Comparison of ENCODE assay signal across 1 cellular context in the genomic region with DNA sequence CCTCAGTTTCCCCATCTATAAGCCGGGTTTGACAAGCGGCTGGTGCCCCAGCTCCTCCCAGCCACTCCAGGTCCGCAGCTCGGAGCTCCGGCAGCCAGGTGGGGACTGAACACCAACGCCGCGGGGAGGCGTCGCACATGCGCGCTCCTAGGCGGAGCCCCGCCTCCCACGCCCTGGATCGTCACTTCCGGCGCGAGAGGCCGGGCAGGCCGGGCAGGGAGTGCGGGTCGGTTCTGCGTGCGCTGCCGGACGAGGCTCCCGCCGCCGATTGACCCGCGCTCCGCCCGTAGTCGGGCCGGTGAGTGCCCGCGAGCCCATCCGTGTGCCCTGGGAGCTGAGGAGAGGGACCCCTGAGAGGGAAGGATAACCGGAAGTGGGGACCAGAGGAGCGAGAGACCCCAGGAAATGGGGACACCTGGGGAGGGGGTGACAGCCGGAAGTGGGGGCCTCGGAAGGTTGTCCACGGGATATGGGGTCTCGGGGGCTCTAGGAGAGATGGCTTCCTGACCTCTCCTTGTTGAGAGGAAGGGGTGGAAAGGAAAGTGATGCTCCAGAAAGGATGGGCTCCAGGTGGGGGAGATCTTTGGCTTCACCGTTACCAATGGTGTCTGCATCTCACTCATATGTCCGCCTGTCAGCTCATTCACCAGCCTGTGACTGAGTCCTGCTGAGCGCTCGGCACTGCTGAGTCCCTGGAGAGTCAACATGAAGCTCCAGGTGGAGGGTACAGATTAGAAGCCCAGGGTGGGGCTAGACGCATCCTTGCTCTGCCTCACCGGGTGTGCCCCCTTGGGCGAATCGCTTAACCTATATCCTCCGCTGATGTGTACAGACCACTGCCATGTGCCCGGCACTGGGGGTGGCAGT.
TF ChIP-seq lines count a peak whose summit lies in the region.

TTPAL (plus strand) TSS at position 181 of the 867 bp plus-strand sequence. CDS start 4,126 bp downstream, outside the sequence.

TF ChIP-seq in K562, 482 proteins besides CTCF, POLR2A, EP300 and RAD21 (continued from another document and continues in another):
- TF ChIP-seq MBD2 (IDR thresholded peaks at IDR 0.05; ENCODE audit: borderline replicate concordance, low read depth) (peak; percentile 57; the same call in 1 of the 2 replicates), ZNF780A (CRISPR knock-in tag; IDR thresholded peaks at IDR 0.05) (0 out of 2 replicates have a peak, but pooled peaks have one; percentile 41), EGR1 (conservative IDR thresholded peaks at IDR 0.05) (peak; percentile 91), ZNF592 (IDR thresholded peaks at IDR 0.05) (peak; percentile 66), TBP (optimal IDR thresholded peaks at IDR 0.05; ENCODE audit: low read depth, low read length) (peak; percentile 61), ZBTB7A (IDR thresholded peaks at IDR 0.05; ENCODE audit: borderline replicate concordance, control insufficient read depth, low read depth, low read length) (peak; percentile 70; the same call in 1 of the 2 replicates), THRB (CRISPR knock-in tag; conservative IDR thresholded peaks at IDR 0.05) (peak; percentile 78), ATF1 (CRISPR knock-in tag; IDR thresholded peaks at IDR 0.05) (peak; percentile 47; the same call in 1 of the 2 replicates), ATF1 (tag; IDR thresholded peaks at IDR 0.05) (peak; percentile 94), CCNT2 (IDR thresholded peaks at IDR 0.05; ENCODE audit: borderline replicate concordance, extremely low read depth, insufficient read length, low read depth, low read length) (peak; percentile 90), CBX2 (IDR thresholded peaks at IDR 0.05; ENCODE audit: insufficient read depth, low read length, poor library complexity, severe bottlenecking) (no peak), TAF9B (IDR thresholded peaks at IDR 0.05; ENCODE audit: partially characterized antibody) (peak; percentile 52), CREM (IDR thresholded peaks at IDR 0.05; ENCODE audit: low read depth) (peak; percentile 96), NR2F6 (CRISPR knock-in tag; IDR thresholded peaks at IDR 0.05) (no peak), ZNF41 (CRISPR knock-in tag; conservative IDR thresholded peaks at IDR 0.05) (0 out of 2 replicates have a peak, but pooled peaks have one; percentile 38), FOXA3 (CRISPR knock-in tag; conservative IDR thresholded peaks at IDR 0.05 in 1 of 2, IDR thresholded peaks at IDR 0.05 in 1 of 2) (peak in 1 of 2 experiments; percentile 97; a peak in 2 of 4 replicates), CTBP1 (IDR thresholded peaks at IDR 0.05; ENCODE audit: borderline replicate concordance) (peak; percentile 58; the same call in 1 of the 2 replicates), ZNF408 (CRISPR knock-in tag; IDR thresholded peaks at IDR 0.05; ENCODE audit: low read depth) (no peak), ETV5 (CRISPR knock-in tag; IDR thresholded peaks at IDR 0.05; ENCODE audit: low read depth) (peak; percentile 84), HCFC1 (IDR thresholded peaks at IDR 0.05; ENCODE audit: low read depth, low read length) (peak; percentile 24; the same call in 1 of the 2 replicates), NONO (IDR thresholded peaks at IDR 0.05; ENCODE audit: low read depth in 2 of 2, low read length in 1 of 2) (peak in 1 of 2 experiments; percentile 90; a peak in 2 of 4 replicates), DPF2 (IDR thresholded peaks at IDR 0.05) (peak; percentile 67), ZKSCAN8 (CRISPR knock-in tag; IDR thresholded peaks at IDR 0.05) (no peak), ZFX (CRISPR knock-in tag; IDR thresholded peaks at IDR 0.05) (peak; percentile 89), TBL1XR1 (IDR thresholded peaks at IDR 0.05; ENCODE audit: low read length in 2 of 2) (peak in 1 of 2 experiments; percentile 33; a peak in 1 of 4 replicates)
- TF ChIP-seq, protein P1, sequence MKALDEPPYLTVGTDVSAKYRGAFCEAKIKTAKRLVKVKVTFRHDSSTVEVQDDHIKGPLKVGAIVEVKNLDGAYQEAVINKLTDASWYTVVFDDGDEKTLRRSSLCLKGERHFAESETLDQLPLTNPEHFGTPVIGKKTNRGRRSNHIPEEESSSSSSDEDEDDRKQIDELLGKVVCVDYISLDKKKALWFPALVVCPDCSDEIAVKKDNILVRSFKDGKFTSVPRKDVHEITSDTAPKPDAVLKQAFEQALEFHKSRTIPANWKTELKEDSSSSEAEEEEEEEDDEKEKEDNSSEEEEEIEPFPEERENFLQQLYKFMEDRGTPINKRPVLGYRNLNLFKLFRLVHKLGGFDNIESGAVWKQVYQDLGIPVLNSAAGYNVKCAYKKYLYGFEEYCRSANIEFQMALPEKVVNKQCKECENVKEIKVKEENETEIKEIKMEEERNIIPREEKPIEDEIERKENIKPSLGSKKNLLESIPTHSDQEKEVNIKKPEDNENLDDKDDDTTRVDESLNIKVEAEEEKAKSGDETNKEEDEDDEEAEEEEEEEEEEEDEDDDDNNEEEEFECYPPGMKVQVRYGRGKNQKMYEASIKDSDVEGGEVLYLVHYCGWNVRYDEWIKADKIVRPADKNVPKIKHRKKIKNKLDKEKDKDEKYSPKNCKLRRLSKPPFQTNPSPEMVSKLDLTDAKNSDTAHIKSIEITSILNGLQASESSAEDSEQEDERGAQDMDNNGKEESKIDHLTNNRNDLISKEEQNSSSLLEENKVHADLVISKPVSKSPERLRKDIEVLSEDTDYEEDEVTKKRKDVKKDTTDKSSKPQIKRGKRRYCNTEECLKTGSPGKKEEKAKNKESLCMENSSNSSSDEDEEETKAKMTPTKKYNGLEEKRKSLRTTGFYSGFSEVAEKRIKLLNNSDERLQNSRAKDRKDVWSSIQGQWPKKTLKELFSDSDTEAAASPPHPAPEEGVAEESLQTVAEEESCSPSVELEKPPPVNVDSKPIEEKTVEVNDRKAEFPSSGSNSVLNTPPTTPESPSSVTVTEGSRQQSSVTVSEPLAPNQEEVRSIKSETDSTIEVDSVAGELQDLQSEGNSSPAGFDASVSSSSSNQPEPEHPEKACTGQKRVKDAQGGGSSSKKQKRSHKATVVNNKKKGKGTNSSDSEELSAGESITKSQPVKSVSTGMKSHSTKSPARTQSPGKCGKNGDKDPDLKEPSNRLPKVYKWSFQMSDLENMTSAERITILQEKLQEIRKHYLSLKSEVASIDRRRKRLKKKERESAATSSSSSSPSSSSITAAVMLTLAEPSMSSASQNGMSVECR (CRISPR knock-in tag; IDR thresholded peaks at IDR 0.05), result peak; percentile 62
- TF ChIP-seq, protein P2, sequence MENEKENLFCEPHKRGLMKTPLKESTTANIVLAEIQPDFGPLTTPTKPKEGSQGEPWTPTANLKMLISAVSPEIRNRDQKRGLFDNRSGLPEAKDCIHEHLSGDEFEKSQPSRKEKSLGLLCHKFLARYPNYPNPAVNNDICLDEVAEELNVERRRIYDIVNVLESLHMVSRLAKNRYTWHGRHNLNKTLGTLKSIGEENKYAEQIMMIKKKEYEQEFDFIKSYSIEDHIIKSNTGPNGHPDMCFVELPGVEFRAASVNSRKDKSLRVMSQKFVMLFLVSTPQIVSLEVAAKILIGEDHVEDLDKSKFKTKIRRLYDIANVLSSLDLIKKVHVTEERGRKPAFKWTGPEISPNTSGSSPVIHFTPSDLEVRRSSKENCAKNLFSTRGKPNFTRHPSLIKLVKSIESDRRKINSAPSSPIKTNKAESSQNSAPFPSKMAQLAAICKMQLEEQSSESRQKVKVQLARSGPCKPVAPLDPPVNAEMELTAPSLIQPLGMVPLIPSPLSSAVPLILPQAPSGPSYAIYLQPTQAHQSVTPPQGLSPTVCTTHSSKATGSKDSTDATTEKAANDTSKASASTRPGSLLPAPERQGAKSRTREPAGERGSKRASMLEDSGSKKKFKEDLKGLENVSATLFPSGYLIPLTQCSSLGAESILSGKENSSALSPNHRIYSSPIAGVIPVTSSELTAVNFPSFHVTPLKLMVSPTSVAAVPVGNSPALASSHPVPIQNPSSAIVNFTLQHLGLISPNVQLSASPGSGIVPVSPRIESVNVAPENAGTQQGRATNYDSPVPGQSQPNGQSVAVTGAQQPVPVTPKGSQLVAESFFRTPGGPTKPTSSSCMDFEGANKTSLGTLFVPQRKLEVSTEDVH (IDR thresholded peaks at IDR 0.05; ENCODE audit: low read depth, partially characterized antibody), result peak; percentile 50
- TF ChIP-seq, protein P3, sequence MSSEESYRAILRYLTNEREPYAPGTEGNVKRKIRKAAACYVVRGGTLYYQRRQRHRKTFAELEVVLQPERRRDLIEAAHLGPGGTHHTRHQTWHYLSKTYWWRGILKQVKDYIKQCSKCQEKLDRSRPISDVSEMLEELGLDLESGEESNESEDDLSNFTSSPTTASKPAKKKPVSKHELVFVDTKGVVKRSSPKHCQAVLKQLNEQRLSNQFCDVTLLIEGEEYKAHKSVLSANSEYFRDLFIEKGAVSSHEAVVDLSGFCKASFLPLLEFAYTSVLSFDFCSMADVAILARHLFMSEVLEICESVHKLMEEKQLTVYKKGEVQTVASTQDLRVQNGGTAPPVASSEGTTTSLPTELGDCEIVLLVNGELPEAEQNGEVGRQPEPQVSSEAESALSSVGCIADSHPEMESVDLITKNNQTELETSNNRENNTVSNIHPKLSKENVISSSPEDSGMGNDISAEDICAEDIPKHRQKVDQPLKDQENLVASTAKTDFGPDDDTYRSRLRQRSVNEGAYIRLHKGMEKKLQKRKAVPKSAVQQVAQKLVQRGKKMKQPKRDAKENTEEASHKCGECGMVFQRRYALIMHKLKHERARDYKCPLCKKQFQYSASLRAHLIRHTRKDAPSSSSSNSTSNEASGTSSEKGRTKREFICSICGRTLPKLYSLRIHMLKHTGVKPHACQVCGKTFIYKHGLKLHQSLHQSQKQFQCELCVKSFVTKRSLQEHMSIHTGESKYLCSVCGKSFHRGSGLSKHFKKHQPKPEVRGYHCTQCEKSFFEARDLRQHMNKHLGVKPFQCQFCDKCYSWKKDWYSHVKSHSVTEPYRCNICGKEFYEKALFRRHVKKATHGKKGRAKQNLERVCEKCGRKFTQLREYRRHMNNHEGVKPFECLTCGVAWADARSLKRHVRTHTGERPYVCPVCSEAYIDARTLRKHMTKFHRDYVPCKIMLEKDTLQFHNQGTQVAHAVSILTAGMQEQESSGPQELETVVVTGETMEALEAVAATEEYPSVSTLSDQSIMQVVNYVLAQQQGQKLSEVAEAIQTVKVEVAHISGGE (CRISPR knock-in tag; IDR thresholded peaks at IDR 0.05), result peak; percentile 74 to 89 (median 77); a peak in 5 of 6 replicates
- TF ChIP-seq, protein P4, sequence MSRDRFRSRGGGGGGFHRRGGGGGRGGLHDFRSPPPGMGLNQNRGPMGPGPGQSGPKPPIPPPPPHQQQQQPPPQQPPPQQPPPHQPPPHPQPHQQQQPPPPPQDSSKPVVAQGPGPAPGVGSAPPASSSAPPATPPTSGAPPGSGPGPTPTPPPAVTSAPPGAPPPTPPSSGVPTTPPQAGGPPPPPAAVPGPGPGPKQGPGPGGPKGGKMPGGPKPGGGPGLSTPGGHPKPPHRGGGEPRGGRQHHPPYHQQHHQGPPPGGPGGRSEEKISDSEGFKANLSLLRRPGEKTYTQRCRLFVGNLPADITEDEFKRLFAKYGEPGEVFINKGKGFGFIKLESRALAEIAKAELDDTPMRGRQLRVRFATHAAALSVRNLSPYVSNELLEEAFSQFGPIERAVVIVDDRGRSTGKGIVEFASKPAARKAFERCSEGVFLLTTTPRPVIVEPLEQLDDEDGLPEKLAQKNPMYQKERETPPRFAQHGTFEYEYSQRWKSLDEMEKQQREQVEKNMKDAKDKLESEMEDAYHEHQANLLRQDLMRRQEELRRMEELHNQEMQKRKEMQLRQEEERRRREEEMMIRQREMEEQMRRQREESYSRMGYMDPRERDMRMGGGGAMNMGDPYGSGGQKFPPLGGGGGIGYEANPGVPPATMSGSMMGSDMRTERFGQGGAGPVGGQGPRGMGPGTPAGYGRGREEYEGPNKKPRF (IDR thresholded peaks at IDR 0.05; ENCODE audit: low read depth, low read length), result no peak
- TF ChIP-seq, protein P5, sequence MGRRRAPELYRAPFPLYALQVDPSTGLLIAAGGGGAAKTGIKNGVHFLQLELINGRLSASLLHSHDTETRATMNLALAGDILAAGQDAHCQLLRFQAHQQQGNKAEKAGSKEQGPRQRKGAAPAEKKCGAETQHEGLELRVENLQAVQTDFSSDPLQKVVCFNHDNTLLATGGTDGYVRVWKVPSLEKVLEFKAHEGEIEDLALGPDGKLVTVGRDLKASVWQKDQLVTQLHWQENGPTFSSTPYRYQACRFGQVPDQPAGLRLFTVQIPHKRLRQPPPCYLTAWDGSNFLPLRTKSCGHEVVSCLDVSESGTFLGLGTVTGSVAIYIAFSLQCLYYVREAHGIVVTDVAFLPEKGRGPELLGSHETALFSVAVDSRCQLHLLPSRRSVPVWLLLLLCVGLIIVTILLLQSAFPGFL (CRISPR knock-in tag; IDR thresholded peaks at IDR 0.05), result no peak
